20 cellular contexts compared by ENCODE assay signal in the genomic region with DNA sequence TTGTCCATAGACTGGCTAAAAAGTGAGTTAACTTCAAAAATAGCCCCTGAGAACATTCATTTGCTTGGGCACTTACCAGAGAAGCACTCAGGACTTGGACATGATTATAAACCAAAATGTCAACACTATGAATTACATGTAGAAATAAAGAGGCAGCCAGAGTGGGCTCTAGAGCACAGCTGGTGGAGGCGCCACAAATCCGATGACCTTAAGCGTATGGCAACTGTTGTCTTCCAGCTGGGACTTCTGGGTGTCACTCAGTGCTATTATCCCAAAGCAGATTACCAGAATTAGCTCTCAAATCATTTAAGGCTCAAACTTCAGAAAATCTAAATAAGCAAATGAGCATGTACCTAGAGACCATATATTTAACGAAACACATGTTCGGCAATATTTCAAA.
DNase-seq lines count a peak whose midpoint lies in the region; ATAC-seq and TF ChIP-seq lines count a peak whose summit lies in the region.
"Had no signal": no experiment of that assay in that cellular context is flagged by ENCODE, and none has a peak within 500 bp of the region (broad histone marks: within the 10 kb centered on the region; RNA-seq: fewer than 3 reads in every experiment).

No MANE protein-coding gene starts in this region.

- H3K27me3 ChIP-seq in WERI-Rb-1 (ENCODE audit: insufficient read depth, low read depth, severe bottlenecking), result no peaks in the 10 kb centered on the region
- H3K27me3 ChIP-seq: BLaER1 treated with 17β-estradiol and CSF1 and Interleukin-3, amounts not matched to agents 10 nM and 100 nM had no signal

- no peak for ATAC-seq in GM19467 (IDR thresholded peaks at IDR 0.05; ENCODE audit: unreplicated experiment)
- ATAC-seq: A549; CD8-positive, alpha-beta T cell; GM12878 had no signal

- peaks cover 14% of the 10 kb centered on the region for H3K9me3 ChIP-seq in WERI-Rb-1 (ENCODE audit: severe bottlenecking)
- H3K9me3 ChIP-seq: A549; BLaER1 treated with 17β-estradiol and CSF1 and Interleukin-3, amounts not matched to agents 10 nM and 100 nM; Caco-2 had no signal

- H3K36me3 ChIP-seq in WERI-Rb-1, result no peaks in the 10 kb centered on the region
- H3K36me3 ChIP-seq: BLaER1 treated with 17β-estradiol and CSF1 and Interleukin-3, amounts not matched to agents 10 nM and 100 nM had no signal

- intact Hi-C loops in posterior vena cava (cut with DNase I), result no loop called here

- peak; percentile 8; the same call in 1 of the 2 replicates for TF ChIP-seq CTCF in WERI-Rb-1 (IDR thresholded peaks at IDR 0.05; ENCODE audit: low read depth, low read length)

- H3K27ac ChIP-seq in WERI-Rb-1, result peak overlapping the region; percentile 63
- H3K27ac ChIP-seq: 22Rv1; A549; BLaER1 treated with 17β-estradiol and CSF1 and Interleukin-3, amounts not matched to agents 10 nM and 100 nM; C4-2B had no signal

- DNase-seq in D341Med (ENCODE audit: low spot score), result peak; percentile 69
- DNase-seq in NCI-H524 (lab: John Stamatoyannopoulos, UW), result peak; percentile 60 to 90
- peak; percentile 94 for DNase-seq in NCI-H82 (lab: John Stamatoyannopoulos, UW)
- peak; percentile 91 for DNase-seq in WERI-Rb-1
- DNase-seq in GM03348 (ENCODE audit: low spot score), result no peak
- no peak for DNase-seq in posterior vena cava (ENCODE audit: low spot score)
- no peak for DNase-seq in HuH-7.5 (ENCODE audit: low spot score)
- DNase-seq: AML-193; Caco-2; Calu3; CD4-positive, alpha-beta T cell; CD8-positive, alpha-beta T cell; DMS79 treated with DMSO at 0.1 percent for 48 hours; GF-D8 had no signal

- no peak overlapping the region for H3K4me3 ChIP-seq in WERI-Rb-1 (ENCODE audit: low read depth, low read length)
- H3K4me3 ChIP-seq: A549; BLaER1 treated with 17β-estradiol and CSF1 and Interleukin-3, amounts not matched to agents 10 nM and 100 nM; GM12878 had no signal

Comparison
In these comparisons a context has a peak if more than half of its experiments do, and no peak if none do; other contexts are left out.
1. DNase-seq: peak in D341Med (single experiment), NCI-H524 (2 of 2), NCI-H82 (single experiment) and WERI-Rb-1 (single experiment); none in GM03348 (single experiment), posterior vena cava (single experiment) and HuH-7.5 (single experiment).